In the genomic region with DNA sequence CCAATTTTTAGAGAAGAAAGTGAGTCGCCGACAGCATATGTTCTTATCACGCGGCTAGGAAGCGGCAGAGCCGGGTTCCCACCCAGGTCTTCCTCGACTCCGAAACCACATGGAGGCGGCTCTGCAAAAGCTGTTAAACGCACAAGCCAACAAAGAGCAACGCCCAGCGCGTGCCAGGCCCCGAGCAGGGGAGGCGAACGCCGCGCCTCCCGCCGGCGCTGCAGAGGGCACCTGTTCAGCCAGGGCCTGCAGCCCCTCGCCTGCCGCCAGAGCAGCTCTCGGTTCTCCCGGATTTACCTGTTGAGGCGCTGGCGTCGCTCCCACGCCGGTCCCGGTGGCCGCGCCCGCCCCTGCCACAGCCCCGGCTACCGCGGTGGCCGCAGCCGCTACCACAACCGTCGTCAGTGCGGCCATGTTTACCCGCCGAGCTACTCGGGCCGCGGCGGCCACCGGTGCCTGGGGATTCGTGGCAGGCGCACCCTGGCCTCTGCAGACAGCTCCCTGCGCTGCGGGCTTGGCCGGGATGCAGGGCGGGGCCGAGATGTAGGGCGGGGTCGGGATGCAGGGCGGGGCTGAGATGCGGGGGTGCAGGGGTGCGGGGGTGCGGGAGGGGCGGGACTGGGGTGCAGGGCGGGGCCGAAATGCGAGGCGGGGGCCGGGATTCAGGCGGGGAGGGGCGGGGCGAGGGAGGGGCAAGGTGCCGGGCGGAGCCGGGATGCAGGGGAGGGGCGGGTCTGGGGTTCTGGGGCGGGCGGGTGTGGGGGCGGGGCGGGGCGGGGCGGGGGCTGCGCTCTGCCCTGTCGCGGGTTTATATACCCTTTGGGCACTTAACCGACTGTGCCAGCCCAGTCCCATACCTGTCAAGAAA, we compare ENCODE assay signal across 8 cellular contexts. TPM values are rescaled to one million over a fixed set of nuclear protein-coding genes. Genes with fewer than 3 reads are reported as not detected.
DNase-seq lines count a peak whose midpoint lies in the region; ATAC-seq and TF ChIP-seq lines count a peak whose summit lies in the region.

A gene with protein sequence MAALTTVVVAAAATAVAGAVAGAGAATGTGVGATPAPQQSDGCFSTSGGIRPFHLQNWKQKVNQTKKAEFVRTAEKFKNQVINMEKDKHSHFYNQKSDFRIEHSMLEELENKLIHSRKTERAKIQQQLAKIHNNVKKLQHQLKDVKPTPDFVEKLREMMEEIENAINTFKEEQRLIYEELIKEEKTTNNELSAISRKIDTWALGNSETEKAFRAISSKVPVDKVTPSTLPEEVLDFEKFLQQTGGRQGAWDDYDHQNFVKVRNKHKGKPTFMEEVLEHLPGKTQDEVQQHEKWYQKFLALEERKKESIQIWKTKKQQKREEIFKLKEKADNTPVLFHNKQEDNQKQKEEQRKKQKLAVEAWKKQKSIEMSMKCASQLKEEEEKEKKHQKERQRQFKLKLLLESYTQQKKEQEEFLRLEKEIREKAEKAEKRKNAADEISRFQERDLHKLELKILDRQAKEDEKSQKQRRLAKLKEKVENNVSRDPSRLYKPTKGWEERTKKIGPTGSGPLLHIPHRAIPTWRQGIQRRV (minus strand): TSS at position 525 of the 868 bp plus-strand sequence. CDS start 111 bp downstream, at position 414.

- TF ChIP-seq CTCF in A673 (conservative IDR thresholded peaks at IDR 0.05; ENCODE audit: low read depth, low read length) (no peak), choroid plexus epithelial cell (conservative IDR thresholded peaks at IDR 0.05; ENCODE audit: low read depth, low read length) (no peak)

- peak within 1 kb of the TSS; percentile 72 for H3K27ac ChIP-seq in A673 (ENCODE audit: low read depth, low read length, poor library complexity, severe bottlenecking)

- peak; percentile 85 for DNase-seq in A673 (ENCODE audit: low spot score)
- DNase-seq in NCI-H2196 (lab: John Stamatoyannopoulos, UW; ENCODE audit: unreplicated experiment), result peak; percentile 69
- DNase-seq in activated CD4-positive, alpha-beta T cell treated with anti-CD3 and anti-CD28 coated beads for 1 hour, result peak; percentile 64
- peak; percentile 82 for DNase-seq in choroid plexus epithelial cell (ENCODE audit: low read depth)
- DNase-seq in left kidney (ENCODE audit: low read depth, low spot score), result peak; percentile 90
- peak; percentile 82 to 86 for DNase-seq in stimulated activated CD4-positive, alpha-beta T cell treated with anti-CD3 and anti-CD28 coated beads, Interleukin-2, amount 100 ng/mL, for 24 hours

- H3K27me3 ChIP-seq in A673 (replicated peaks; ENCODE audit: insufficient read depth, low read depth, low read length, poor library complexity), result no peaks in the 10 kb centered on the region

- intact Hi-C loops in A673 (cut with micrococcal nuclease; ENCODE audit: unreplicated experiment), result no loop called here

- peak; percentile 58 for ATAC-seq in HG03060 (IDR thresholded peaks at IDR 0.05; ENCODE audit: low read depth, unreplicated experiment)

- H3K36me3 ChIP-seq in A673 (ENCODE audit: insufficient read depth, low read length, poor library complexity, severe bottlenecking), result no peaks in the 10 kb centered on the region

- H3K9me3 ChIP-seq in A673 (ENCODE audit: low read depth, low read length, poor library complexity, severe bottlenecking), result no peaks in the 10 kb centered on the region

- POLR2A ChIA-PET in A673 (lab: Charles Lee; ENCODE audit: low non-redundant PET), result interaction anchor here (0.5 to 0.9 kb wide), 2 partner anchors 247 to 249 kb away, joined by 3 read pairs; no protein-coding TSS in a partner anchor

- BruUV-seq in A673 (replicated peaks; lab: Mats Ljungman, UMichigan), result no TSS peak

- TF ChIP-seq POLR2A in GM18526 (IDR thresholded peaks at IDR 0.05; ENCODE audit: extremely low read depth, insufficient read length), result peak; percentile 41

- H3K4me1 ChIP-seq in A673 (ENCODE audit: insufficient read depth, low read length, poor library complexity, severe bottlenecking), result peaks cover 4% of the 10 kb centered on the region

- CTCF ChIA-PET in A673 (lab: Charles Lee), result interaction anchor here (0.8 kb wide), 1 partner anchor 658 kb away, joined by 4 read pairs; no protein-coding TSS in a partner anchor

- H3K4me3 ChIP-seq in A673 (ENCODE audit: low read depth, low read length, poor library complexity, severe bottlenecking), result peak within 1 kb of the TSS; percentile 67
- H3K4me3 ChIP-seq in choroid plexus epithelial cell (ENCODE audit: low read depth, low read length), result peak within 1 kb of the TSS; percentile 81

RNA-seq across cellular contexts. Expression of the gene that starts here (rescaled TPM):
- total RNA-seq in A673 (2021), result 13.4 and 14.2 TPM in 2 replicates

Comparison
In these comparisons a context has a peak if more than half of its experiments do, and no peak if none do; other contexts are left out.
1. Peak in every context shown above with its lines: DNase-seq, ATAC-seq, H3K4me3 ChIP-seq and H3K27ac ChIP-seq.